In genomic region chr15:23022156-23022555, GRCh38 we compare ENCODE assay signal across 2 cellular contexts.
TF ChIP-seq lines count a peak whose summit lies in the region.

No MANE protein-coding gene starts in this region.

TF ChIP-seq in HepG2, 621 proteins besides CTCF, POLR2A, EP300 and RAD21:
- peak; percentile 19 to 66; a peak in 2 of 4 replicates for TF ChIP-seq MAFK (conservative IDR thresholded peaks at IDR 0.05 in 1 of 2, IDR thresholded peaks at IDR 0.05 in 1 of 2; ENCODE audit: low read length in 2 of 2)
- TF ChIP-seq SMAD3 (CRISPR knock-in tag; IDR thresholded peaks at IDR 0.05), result no peak
- no peak for TF ChIP-seq NR2F1 (CRISPR knock-in tag; IDR thresholded peaks at IDR 0.05)
- TF ChIP-seq NFKB2 (CRISPR knock-in tag; IDR thresholded peaks at IDR 0.05; ENCODE audit: borderline replicate concordance), result no peak
- TF ChIP-seq ZC3H13 (CRISPR knock-in tag; IDR thresholded peaks at IDR 0.05), result no peak
- peak; percentile 66; the same call in 1 of the 2 replicates for TF ChIP-seq MAFF (IDR thresholded peaks at IDR 0.05; ENCODE audit: low read depth, low read length)
- no peak for TF ChIP-seq MZF1 (CRISPR knock-in tag; IDR thresholded peaks at IDR 0.05; ENCODE audit: borderline replicate concordance)
- no peak for TF ChIP-seq ZNF468 (CRISPR knock-in tag; IDR thresholded peaks at IDR 0.05)
- TF ChIP-seq ZNF761 (CRISPR knock-in tag; conservative IDR thresholded peaks at IDR 0.05), result no peak
- TF ChIP-seq AGO2 (optimal IDR thresholded peaks at IDR 0.05; ENCODE audit: low read depth, low read length), result no peak
- no peak for TF ChIP-seq PPARG (CRISPR knock-in tag; conservative IDR thresholded peaks at IDR 0.05)
- TF ChIP-seq POGZ (CRISPR knock-in tag; IDR thresholded peaks at IDR 0.05), result no peak

TF ChIP-seq in K562, 482 proteins besides CTCF, POLR2A, EP300 and RAD21:
- TF ChIP-seq MAFF (IDR thresholded peaks at IDR 0.05; ENCODE audit: low read length) (peak; percentile 40; the same call in 1 of the 2 replicates), ZBTB17 (CRISPR knock-in tag; IDR thresholded peaks at IDR 0.05) (no peak), C11orf30 (IDR thresholded peaks at IDR 0.05; ENCODE audit: low read depth) (peak; percentile 64), ZNF316 (IDR thresholded peaks at IDR 0.05) (peak; percentile 83), ZNF398 (CRISPR knock-in tag; IDR thresholded peaks at IDR 0.05) (no peak), CBFA2T3 (IDR thresholded peaks at IDR 0.05) (no peak), MAFG (tag; conservative IDR thresholded peaks at IDR 0.05) (peak; percentile 67), ATF3 (IDR thresholded peaks at IDR 0.05) (no peak), ATF3 (CRISPR knock-in tag; conservative IDR thresholded peaks at IDR 0.05) (no peak)
